8 cellular contexts compared by ENCODE assay signal in genomic region chr13:27170521-27171243, GRCh38. TPM values are rescaled to one million over a fixed set of nuclear protein-coding genes. Genes with fewer than 3 reads are reported as not detected.
A peak's percentile ranks its signal among the peaks of the same experiment; 100 is the strongest.
DNase-seq lines count a peak whose midpoint lies in the region; ATAC-seq and TF ChIP-seq lines count a peak whose summit lies in the region.

No MANE protein-coding gene starts in this region.

- H3K4me3 ChIP-seq in foreskin fibroblast (ENCODE audit: low read depth in 1 of 2, low read length in 2 of 2), result peak overlapping the region; percentile 75 to 93
- H3K4me3 ChIP-seq in neural progenitor cell, result peak overlapping the region; percentile 86
- peak overlapping the region; percentile 67 to 72 for H3K4me3 ChIP-seq in tibial artery

- intact Hi-C loops in activated T-helper 2 cell treated with anti-CD3 and anti-CD28 coated beads, Interferon-gamma antibody, Interleukin-2, Interleukin-4, amounts not matched to agents 10 μg/mL and 5 μg/mL and 100 μg/mL, durations not matched to agents 14 hours and 24 hours and 36 hours (cut with micrococcal nuclease), result loop anchor here (1.0 to 5.0 kb wide), 5 partner anchors 24 to 452 kb away; partner anchors contain the start of genes LNX2, POLR1D and RASL11A
- intact Hi-C loops in tibial artery (cut with DNase I; ENCODE audit: low total_unique reads), result loop anchor here (5.0 to 10.0 kb wide), 4 partner anchors 82 to 452 kb away; partner anchors contain the start of genes LNX2, POLR1D, RASL11A and RPL21

- peak; percentile 4 for ATAC-seq in HG02973 (IDR thresholded peaks at IDR 0.05; ENCODE audit: unreplicated experiment)

- H3K79me2 ChIP-seq in neural progenitor cell (ENCODE audit: low read depth), result peaks cover 53% of the 10 kb centered on the region

- peak overlapping the region; percentile 74 for H3K4me2 ChIP-seq in neural progenitor cell

- peak overlapping the region; percentile 34 for H2AFZ ChIP-seq in neural progenitor cell (replicated peaks)

- DNase-seq in GDM1 (lab: John Stamatoyannopoulos, UW), result peak; percentile 58
- peak; percentile 32 for DNase-seq in NOMO-1 treated with dmso at 0.1 percent for 144 hours (lab: John Stamatoyannopoulos, UW; ENCODE audit: unreplicated experiment)
- DNase-seq in activated T-helper 2 cell treated with anti-CD3 and anti-CD28 coated beads, Interferon-gamma antibody, Interleukin-2, Interleukin-4, amounts not matched to agents 10 μg/mL and 5 μg/mL and 100 μg/mL, durations not matched to agents 14 hours and 24 hours and 36 hours (ENCODE audit: low spot score), result peak; percentile 16
- peak in 1 of 2 donors; percentile 52 for DNase-seq in foreskin fibroblast
- peak; percentile 84 for DNase-seq in neural progenitor cell (ENCODE audit: low spot score)
- peak in 1 of 2 donors; percentile 35 for DNase-seq in tibial artery
- no peak for DNase-seq in NCI-H510A treated with DMSO at 0.1 percent for 48 hours (lab: John Stamatoyannopoulos, UW)

- no peaks in the 10 kb centered on the region for H3K36me3 ChIP-seq in neural progenitor cell
- no peaks in the 10 kb centered on the region for H3K36me3 ChIP-seq in tibial artery

- peak overlapping the region; percentile 0 for H3K9ac ChIP-seq in neural progenitor cell

- no peaks in the 10 kb centered on the region for H3K9me3 ChIP-seq in neural progenitor cell (ENCODE audit: low read depth)
- no peaks in the 10 kb centered on the region for H3K9me3 ChIP-seq in tibial artery

- H3K36me3 Mint-ChIP-seq in activated T-helper 2 cell treated with anti-CD3 and anti-CD28 coated beads, Interferon-gamma antibody, Interleukin-2, Interleukin-4, amounts not matched to agents 10 μg/mL and 5 μg/mL and 100 μg/mL, durations not matched to agents 14 hours and 24 hours and 36 hours (ENCODE audit: low read depth), result peaks cover 8% of the 10 kb centered on the region
- no peaks in the 10 kb centered on the region for H3K36me3 Mint-ChIP-seq in neural progenitor cell

- H3K27me3 Mint-ChIP-seq in activated T-helper 2 cell treated with anti-CD3 and anti-CD28 coated beads, Interferon-gamma antibody, Interleukin-2, Interleukin-4, amounts not matched to agents 10 μg/mL and 5 μg/mL and 100 μg/mL, durations not matched to agents 14 hours and 24 hours and 36 hours (ENCODE audit: low read depth), result no peaks in the 10 kb centered on the region
- H3K27me3 Mint-ChIP-seq in neural progenitor cell (ENCODE audit: insufficient read depth, low read depth), result peaks cover 2% of the 10 kb centered on the region

- H3K27me3 ChIP-seq in neural progenitor cell (no peaks in the 10 kb centered on the region), tibial artery (no peaks in the 10 kb centered on the region)

- H3K9me3 Mint-ChIP-seq in activated T-helper 2 cell treated with anti-CD3 and anti-CD28 coated beads, Interferon-gamma antibody, Interleukin-2, Interleukin-4, amounts not matched to agents 10 μg/mL and 5 μg/mL and 100 μg/mL, durations not matched to agents 14 hours and 24 hours and 36 hours, result no peaks in the 10 kb centered on the region
- H3K9me3 Mint-ChIP-seq in neural progenitor cell, result no peaks in the 10 kb centered on the region

- H3K4me1 ChIP-seq in neural progenitor cell, result no peaks in the 10 kb centered on the region
- H3K4me1 ChIP-seq in tibial artery, result peaks cover 0 to 46% (median 26%) of the 10 kb centered on the region in 4 donors

- H4K20me1 ChIP-seq in neural progenitor cell (ENCODE audit: low read depth), result peaks cover 48% of the 10 kb centered on the region

- H3K4me1 Mint-ChIP-seq in activated T-helper 2 cell treated with anti-CD3 and anti-CD28 coated beads, Interferon-gamma antibody, Interleukin-2, Interleukin-4, amounts not matched to agents 10 μg/mL and 5 μg/mL and 100 μg/mL, durations not matched to agents 14 hours and 24 hours and 36 hours (ENCODE audit: low read depth), result peaks cover 57% of the 10 kb centered on the region
- H3K4me1 Mint-ChIP-seq in neural progenitor cell, result peaks cover 31% of the 10 kb centered on the region

- H3K27ac ChIP-seq in neural progenitor cell (peak overlapping the region; percentile 62), tibial artery (peak overlapping the region; percentile 86 to 93)

- TF ChIP-seq CTCF in foreskin fibroblast (IDR thresholded peaks at IDR 0.05; ENCODE audit: low read depth, low read length) (no peak), neural progenitor cell (IDR thresholded peaks at IDR 0.05) (no peak), tibial artery (IDR thresholded peaks at IDR 0.05) (no peak)

- H3K27ac Mint-ChIP-seq in activated T-helper 2 cell treated with anti-CD3 and anti-CD28 coated beads, Interferon-gamma antibody, Interleukin-2, Interleukin-4, amounts not matched to agents 10 μg/mL and 5 μg/mL and 100 μg/mL, durations not matched to agents 14 hours and 24 hours and 36 hours, result peak overlapping the region; percentile 99
- H3K27ac Mint-ChIP-seq in neural progenitor cell, result peak overlapping the region; percentile 67

- H3K4me3 Mint-ChIP-seq in activated T-helper 2 cell treated with anti-CD3 and anti-CD28 coated beads, Interferon-gamma antibody, Interleukin-2, Interleukin-4, amounts not matched to agents 10 μg/mL and 5 μg/mL and 100 μg/mL, durations not matched to agents 14 hours and 24 hours and 36 hours (ENCODE audit: low read depth), result peak overlapping the region; percentile 99
- peak overlapping the region; percentile 95 for H3K4me3 Mint-ChIP-seq in neural progenitor cell

- H3F3A ChIP-seq in neural progenitor cell (ENCODE audit: low read depth), result peaks cover 13% of the 10 kb centered on the region

RNA-seq across cellular contexts. Expression of gene USP12, which starts 0.9 kb away (rescaled TPM):
- total RNA-seq in activated T-helper 2 cell treated with anti-CD3 and anti-CD28 coated beads, Interferon-gamma antibody, Interleukin-2, Interleukin-4, amounts not matched to agents 10 μg/mL and 5 μg/mL and 100 μg/mL, durations not matched to agents 14 hours and 24 hours and 36 hours, result 40.8 and 45.1 TPM in 2 replicates
- 14.3 and 19.7 TPM in 2 replicates for total RNA-seq in neural progenitor cell (ENCODE audit: low replicate concordance)
